ENCODE assay signal across 11 cellular contexts in the genomic region with DNA sequence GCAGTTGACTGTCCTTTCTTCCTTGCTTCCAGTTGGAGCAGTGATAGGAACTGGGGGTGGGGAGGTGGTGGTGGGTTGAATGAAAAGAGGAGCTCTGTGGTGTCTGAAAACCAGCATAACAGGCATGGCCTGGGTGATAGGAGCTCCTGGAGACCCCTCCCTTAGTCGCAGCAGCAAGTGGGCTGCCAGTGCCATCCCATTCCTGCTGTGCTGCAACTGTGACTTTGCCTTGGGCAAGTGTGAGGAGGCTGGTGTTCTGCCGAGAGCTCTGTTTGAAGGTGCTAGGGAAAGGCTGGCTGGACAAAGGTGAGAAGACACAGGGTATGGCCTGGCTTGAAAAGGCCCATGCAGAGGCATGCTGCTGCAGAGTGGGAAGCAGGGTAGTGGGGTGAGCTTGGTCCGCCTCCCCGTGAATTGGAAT. TPM values are rescaled to one million over a fixed set of nuclear protein-coding genes. Genes with fewer than 3 reads are reported as not detected.
DNase-seq lines count a peak whose midpoint lies in the region; ATAC-seq and TF ChIP-seq lines count a peak whose summit lies in the region.
"Had no signal": no experiment of that assay in that cellular context is flagged by ENCODE, and none has a peak within 500 bp of the region (broad histone marks: within the 10 kb centered on the region; RNA-seq: fewer than 3 reads in every experiment).

No MANE protein-coding gene starts in this region.

- H3K36me3 ChIP-seq in HUES6 (ENCODE audit: control insufficient read depth, insufficient read depth, low read length) (peaks cover 41% of the 10 kb centered on the region), osteoblast (ENCODE audit: insufficient read depth, low read length) (peaks cover 37% of the 10 kb centered on the region), BE2C (peaks cover 6% of the 10 kb centered on the region)

- no peaks in the 10 kb centered on the region for H3K79me2 ChIP-seq in osteoblast (ENCODE audit: insufficient read depth, low read length)

- POLR2A ChIA-PET in CD4-positive, alpha-beta T cell (lab: Charles Lee): interaction anchor here (1.0 to 1.9 kb wide), 7 partner anchors 13 to 393 kb away, joined by 3 to 13 read pairs (median 5); partner anchors contain the start of gene MYO1D

- H3K4me3 Mint-ChIP-seq in CD4-positive, alpha-beta T cell: peak overlapping the region; percentile 80

- peaks cover 52% of the 10 kb centered on the region for H3K36me3 Mint-ChIP-seq in CD4-positive, alpha-beta T cell (ENCODE audit: low read depth)

- H3K4me1 ChIP-seq in HUES6 (ENCODE audit: control insufficient read depth, insufficient read depth, low read length) (peaks cover 42% of the 10 kb centered on the region), osteoblast (ENCODE audit: insufficient read depth, low read length) (peaks cover 16% of the 10 kb centered on the region), BE2C (peaks cover 8% of the 10 kb centered on the region)

- no peak overlapping the region for H3K4me2 ChIP-seq in osteoblast (ENCODE audit: insufficient read depth, low read length)

- intact Hi-C loops in CD4-positive, alpha-beta T cell (cut with DNase I, micrococcal nuclease): loop anchor here (10.0 kb wide), 1 partner anchor 391 kb away; the partner anchor contains the start of gene MYO1D (in 2 of the 2)

- H3K9me3 Mint-ChIP-seq in CD4-positive, alpha-beta T cell: no peaks in the 10 kb centered on the region

- DNase-seq in CD4-positive, alpha-beta T cell: no peak
- DNase-seq in coronary artery (ENCODE audit: low spot score): no peak
- DNase-seq in osteoblast (ENCODE audit: insufficient read length, low spot score, missing footprints): peak; percentile 54
- no peak for DNase-seq in BE2C
- no peak for DNase-seq in NCI-H128 (lab: John Stamatoyannopoulos, UW; ENCODE audit: unreplicated experiment)
- no peak for DNase-seq in D341Med (ENCODE audit: low spot score)
- DNase-seq: NCI-H2029 treated with DMSO at 0.1 percent for 48 hours had no signal

- H2AFZ ChIP-seq in osteoblast (ENCODE audit: low read length): no peak overlapping the region

- peaks cover 10% of the 10 kb centered on the region for H4K20me1 ChIP-seq in osteoblast (ENCODE audit: insufficient read depth, low read length)

- no peak for ATAC-seq in CD4-positive, alpha-beta T cell (ENCODE audit: poor library complexity)
- no peak for ATAC-seq in GM19467 (IDR thresholded peaks at IDR 0.05; ENCODE audit: unreplicated experiment)

- H3K4me3 ChIP-seq in HUES6 (ENCODE audit: low read depth, low read length): no peak overlapping the region
- no peak overlapping the region for H3K4me3 ChIP-seq in coronary artery
- H3K4me3 ChIP-seq in osteoblast (ENCODE audit: insufficient read depth, low read length): no peak overlapping the region
- H3K4me3 ChIP-seq in BE2C (ENCODE audit: low read depth, low read length): no peak overlapping the region

- H3K9ac ChIP-seq in HUES6 (ENCODE audit: low read length): peak overlapping the region; percentile 39

- CTCF ChIA-PET in CD4-positive, alpha-beta T cell (lab: Charles Lee): interaction anchor here (0.8 to 5.0 kb wide), 12 partner anchors 8 to 393 kb away, joined by 3 to 28 read pairs (median 4); partner anchors contain the start of genes MYO1D and PSMD11

- H3K27me3 Mint-ChIP-seq in CD4-positive, alpha-beta T cell: no peaks in the 10 kb centered on the region

- H3K9me3 ChIP-seq in CD4-positive, alpha-beta T cell (ENCODE audit: control insufficient read depth, low read length): no peaks in the 10 kb centered on the region
- H3K9me3 ChIP-seq in HUES6 (ENCODE audit: control insufficient read depth, insufficient read depth, low read depth, low read length) (no peaks in the 10 kb centered on the region), osteoblast (ENCODE audit: low read depth, low read length) (no peaks in the 10 kb centered on the region), BE2C (no peaks in the 10 kb centered on the region)

- peak overlapping the region; percentile 76 for H3K27ac Mint-ChIP-seq in CD4-positive, alpha-beta T cell

- TF ChIP-seq CTCF in CD4-positive, alpha-beta T cell (IDR thresholded peaks at IDR 0.05): no peak
- TF ChIP-seq CTCF in coronary artery (IDR thresholded peaks at IDR 0.05) (no peak), osteoblast (IDR thresholded peaks at IDR 0.05; ENCODE audit: extremely low read depth, low read depth, low read length) (no peak), BE2C (IDR thresholded peaks at IDR 0.05; ENCODE audit: low read depth, low read length) (no peak)

- no peaks in the 10 kb centered on the region for H3K27me3 ChIP-seq in CD4-positive, alpha-beta T cell (ENCODE audit: control insufficient read depth, insufficient read depth, low read length)
- H3K27me3 ChIP-seq in HUES6 (ENCODE audit: control insufficient read depth, insufficient read depth, low read length) (no peaks in the 10 kb centered on the region), osteoblast (ENCODE audit: insufficient read depth, low read length) (no peaks in the 10 kb centered on the region), BE2C (no peaks in the 10 kb centered on the region)
- H3K27me3 ChIP-seq: brain microvascular endothelial cell had no signal

- H3K4me1 Mint-ChIP-seq in CD4-positive, alpha-beta T cell (ENCODE audit: low read depth): peaks cover 33% of the 10 kb centered on the region

- no peak overlapping the region for H3K27ac ChIP-seq in CD4-positive, alpha-beta T cell (ENCODE audit: low read depth, low read length)
- no peak overlapping the region; the same call in 1 of the 2 replicates for H3K27ac ChIP-seq in HUES6 (ENCODE audit: low read depth, low read length)
- H3K27ac ChIP-seq in coronary artery: peak overlapping the region; percentile 10 to 73
- no peak overlapping the region for H3K27ac ChIP-seq in osteoblast (ENCODE audit: low read depth, low read length)
- H3K27ac ChIP-seq: brain microvascular endothelial cell, HL-60 had no signal

RNA-seq across cellular contexts. Expression of gene CDK5R1, which starts 2.7 kb away (rescaled TPM):
- total RNA-seq in CD4-positive, alpha-beta T cell: 10 to 100 TPM; 21.7 to 22.5 TPM
- 0.59 and 0.72 TPM in 2 replicates for total RNA-seq in osteoblast
- 4.5 TPM for polyA plus RNA-seq in BE2C (2012; ENCODE audit: insufficient read depth, insufficient read length, low read depth)

RNA-seq across cellular contexts. Expression of gene PSMD11, which starts 39.7 kb away (rescaled TPM):
- 10 to 100 TPM; 67.6 to 68.7 TPM for total RNA-seq in CD4-positive, alpha-beta T cell
- 61.2 and 84.9 TPM in 2 replicates for total RNA-seq in osteoblast
- 24.1 TPM for polyA plus RNA-seq in BE2C (2012; ENCODE audit: insufficient read depth, insufficient read length, low read depth)

Comparison
In these comparisons a context has a peak if more than half of its experiments do, and no peak if none do; other contexts are left out.
1. H3K27ac ChIP-seq: peak in coronary artery (2 of 2); none in CD4-positive, alpha-beta T cell (single experiment), HUES6 (single experiment) and osteoblast (single experiment).
2. RNA of gene CDK5R1, which starts 2.7 kb away (total RNA-seq): 21.7 to 22.5 TPM in CD4-positive, alpha-beta T cell; 0.59 to 0.72 TPM in osteoblast; every median in the first group is over 10 times any median in the second.